Comparison of ENCODE assay signal across 15 cellular contexts in genomic region chr17:17815436-17816200, GRCh38. TPM values are rescaled to one million over a fixed set of nuclear protein-coding genes. Genes with fewer than 3 reads are reported as not detected.
DNase-seq lines count a peak whose midpoint lies in the region; ATAC-seq, FAIRE-seq and TF ChIP-seq lines count a peak whose summit lies in the region.
"Had no signal": no experiment of that assay in that cellular context is flagged by ENCODE, and none has a peak within 500 bp of the region (broad histone marks: within the 10 kb centered on the region; RNA-seq: fewer than 3 reads in every experiment).

No MANE protein-coding gene starts in this region.

- ATAC-seq in Right ventricle myocardium superior (ENCODE audit: poor library complexity) = peak; percentile 14
- ATAC-seq in Right ventricle myocardium inferior = no peak
- ATAC-seq in central memory CD8-positive, alpha-beta T cell (replicated peaks; ENCODE audit: extremely low read depth, poor library complexity, severe bottlenecking) = no peak
- no peak for ATAC-seq in naive thymus-derived CD8-positive, alpha-beta T cell
- ATAC-seq in left colon = no peak
- no peak for ATAC-seq in GM19463 (IDR thresholded peaks at IDR 0.05; ENCODE audit: unreplicated experiment)
- ATAC-seq: activated CD4-positive, CD25-positive, alpha-beta regulatory T cell treated with anti-CD3 and anti-CD28 coated beads, Interleukin-2, amount 50 U/mL, for 24 hours; foreskin keratinocyte had no signal

- no peaks in the 10 kb centered on the region for H3K9me3 ChIP-seq in vagina

- H3K27ac Mint-ChIP-seq in central memory CD8-positive, alpha-beta T cell (ENCODE audit: low read depth) = peak overlapping the region; percentile 84
- H3K27ac Mint-ChIP-seq in naive thymus-derived CD8-positive, alpha-beta T cell = peak overlapping the region in 7 of 10 donors; percentile 4 to 75 (median 47)
- H3K27ac Mint-ChIP-seq: nephron had no signal

- no peak for TF ChIP-seq POLR2A in vagina (IDR thresholded peaks at IDR 0.05)

- H3K4me1 Mint-ChIP-seq in central memory CD8-positive, alpha-beta T cell = peaks cover 11% of the 10 kb centered on the region
- H3K4me1 Mint-ChIP-seq in naive thymus-derived CD8-positive, alpha-beta T cell = peaks cover 19 to 51% (median 38%) of the 10 kb centered on the region in 4 donors

- no peak for FAIRE-seq in RCC 7860 (lab: Jason Lieb, UNC)

- POLR2A ChIA-PET in naive thymus-derived CD8-positive, alpha-beta T cell (lab: Charles Lee) = interaction anchor here (0.5 to 6.4 kb wide), 6 partner anchors 10 to 575 kb away, joined by 3 to 45 read pairs (median 4); no protein-coding TSS in a partner anchor

- H3K27me3 Mint-ChIP-seq in central memory CD8-positive, alpha-beta T cell = no peaks in the 10 kb centered on the region
- H3K27me3 Mint-ChIP-seq in naive thymus-derived CD8-positive, alpha-beta T cell = no peaks in the 10 kb centered on the region

- peaks cover 0 to 62% of the 10 kb centered on the region in 2 donors for H3K36me3 ChIP-seq in vagina

- intact Hi-C loops in Right ventricle myocardium superior (cut with DNase I) (no loop called here), Right ventricle myocardium inferior (cut with DNase I) (loop anchor here (2.0 to 5.0 kb wide), 2 partner anchors 103 to 217 kb away; no protein-coding TSS in a partner anchor), vagina (cut with DNase I) (loop anchor here (10.0 kb wide), 1 partner anchor 109 kb away; no protein-coding TSS in a partner anchor), left colon (cut with DNase I, micrococcal nuclease) (no loop called here)

- peaks cover 77% of the 10 kb centered on the region for H3K4me1 ChIP-seq in vagina
- H3K4me1 ChIP-seq: foreskin keratinocyte had no signal

- DNase-seq in Right ventricle myocardium superior = no peak
- DNase-seq in Right ventricle myocardium inferior (ENCODE audit: missing footprints) = no peak
- no peak for DNase-seq in central memory CD8-positive, alpha-beta T cell (ENCODE audit: low spot score in 2 of 2)
- no peak for DNase-seq in naive thymus-derived CD8-positive, alpha-beta T cell
- no peak for DNase-seq in vagina (ENCODE audit: extremely low spot score in 2 of 2)
- no peak for DNase-seq in RCC 7860 (ENCODE audit: low spot score)
- no peak for DNase-seq in left colon
- DNase-seq: activated gamma-delta T cell treated with Interleukin-2 at 50 U/mL for 16 hours, foreskin keratinocyte, NCI-H1092 treated with DMSO at 0.1 percent for 48 hours, SIG-M5 had no signal

- H3K4me3 Mint-ChIP-seq in central memory CD8-positive, alpha-beta T cell = peak overlapping the region; percentile 57
- H3K4me3 Mint-ChIP-seq in naive thymus-derived CD8-positive, alpha-beta T cell = no peak overlapping the region
- H3K4me3 Mint-ChIP-seq: nephron had no signal

- TF ChIP-seq CTCF in vagina (IDR thresholded peaks at IDR 0.05) = no peak

- peak overlapping the region; percentile 5 for H3K27ac ChIP-seq in vagina
- H3K27ac ChIP-seq: foreskin keratinocyte had no signal

- no peaks in the 10 kb centered on the region for H3K27me3 ChIP-seq in vagina
- H3K27me3 ChIP-seq: foreskin keratinocyte had no signal

- peaks cover 41% of the 10 kb centered on the region for H3K36me3 Mint-ChIP-seq in central memory CD8-positive, alpha-beta T cell (ENCODE audit: insufficient read depth)
- peaks cover 0 to 72% (median 9%) of the 10 kb centered on the region in 3 donors for H3K36me3 Mint-ChIP-seq in naive thymus-derived CD8-positive, alpha-beta T cell

- no peak overlapping the region for H3K4me3 ChIP-seq in vagina
- H3K4me3 ChIP-seq: coronary artery had no signal

- H3K9me3 Mint-ChIP-seq in central memory CD8-positive, alpha-beta T cell = no peaks in the 10 kb centered on the region
- H3K9me3 Mint-ChIP-seq in naive thymus-derived CD8-positive, alpha-beta T cell = no peaks in the 10 kb centered on the region
- H3K9me3 Mint-ChIP-seq: nephron had no signal

RNA-seq across cellular contexts. Expression of gene SREBF1, which starts 21.2 kb away (rescaled TPM):
- total RNA-seq in Right ventricle myocardium superior = 14.7 TPM
- 18.9 TPM for total RNA-seq in Right ventricle myocardium inferior
- total RNA-seq in naive thymus-derived CD8-positive, alpha-beta T cell = 10 to 100 TPM; 40.6 to 43.8 TPM
- polyA plus RNA-seq in naive thymus-derived CD8-positive, alpha-beta T cell = 10 to 100 TPM; 16.3 to 57.0 (median 44.8) TPM
- total RNA-seq in vagina = 84.0 TPM
- total RNA-seq in left colon = 100 to 1,000 TPM; 125 to 161 TPM

Comparison
In these comparisons a context has a peak if more than half of its experiments do, and no peak if none do; other contexts are left out.
1. intact Hi-C loops: an anchor here in Right ventricle myocardium inferior (2.0 to 5.0 kb wide) and vagina (10.0 kb wide); none called in Right ventricle myocardium superior and left colon.